37 cellular contexts compared by ENCODE assay signal in genomic region chr12:68178774-68179439, GRCh38. TPM values are rescaled to one million over a fixed set of nuclear protein-coding genes. Genes with fewer than 3 reads are reported as not detected.
A peak's percentile ranks its signal among the peaks of the same experiment; 100 is the strongest.
DNase-seq lines count a peak whose midpoint lies in the region; ATAC-seq and TF ChIP-seq lines count a peak whose summit lies in the region.
"Had no signal": no experiment of that assay in that cellular context is flagged by ENCODE, and none has a peak within 500 bp of the region (broad histone marks: within the 10 kb centered on the region; RNA-seq: fewer than 3 reads in every experiment).

No MANE protein-coding gene starts in this region.

- no peak for ATAC-seq in GM23338
- ATAC-seq in naive thymus-derived CD8-positive, alpha-beta T cell, result no peak
- ATAC-seq: activated CD8-positive, alpha-beta memory T cell treated with anti-CD3 and anti-CD28 coated beads, Interleukin-2, amount 10 ng/mL, durations not matched to agents 7 days and 5 days; left lung had no signal

- no peaks in the 10 kb centered on the region for H3K79me2 ChIP-seq in GM23338 (replicated peaks; ENCODE audit: insufficient read depth)

- H3K4me1 Mint-ChIP-seq in activated CD4-positive, alpha-beta T cell treated with anti-CD3 and anti-CD28 coated beads, Interleukin-2, amount 10 ng/mL, durations not matched to agents 24 days and 14 days, result peaks cover 66% of the 10 kb centered on the region
- H3K4me1 Mint-ChIP-seq in activated CD4-positive, alpha-beta T cell treated with anti-CD3 and anti-CD28 coated beads, Interleukin-2, amount 10 ng/mL, durations not matched to agents 7 days and 5 days, result peaks cover 71% of the 10 kb centered on the region
- H3K4me1 Mint-ChIP-seq in GM23338 (peaks cover 3% of the 10 kb centered on the region; the same call in 1 of the 3 replicates), type B pancreatic cell (ENCODE audit: unreplicated experiment) (no peaks in the 10 kb centered on the region)
- peaks cover 73% of the 10 kb centered on the region for H3K4me1 Mint-ChIP-seq in activated naive CD8-positive, alpha-beta T cell treated with anti-CD3 and anti-CD28 coated beads for 36 hours
- H3K4me1 Mint-ChIP-seq in naive thymus-derived CD8-positive, alpha-beta T cell, result peaks cover 41 to 78% (median 71%) of the 10 kb centered on the region in 4 donors

- peak overlapping the region; percentile 63 for H3K27ac Mint-ChIP-seq in activated CD4-positive, alpha-beta T cell treated with anti-CD3 and anti-CD28 coated beads, Interleukin-2, amount 10 ng/mL, durations not matched to agents 24 days and 14 days
- no peak overlapping the region for H3K27ac Mint-ChIP-seq in activated CD4-positive, alpha-beta T cell treated with anti-CD3 and anti-CD28 coated beads, Interleukin-2, amount 10 ng/mL, durations not matched to agents 7 days and 5 days
- H3K27ac Mint-ChIP-seq in GM23338, result no peak overlapping the region
- peak overlapping the region; percentile 82 for H3K27ac Mint-ChIP-seq in activated naive CD8-positive, alpha-beta T cell treated with anti-CD3 and anti-CD28 coated beads for 36 hours
- H3K27ac Mint-ChIP-seq in naive thymus-derived CD8-positive, alpha-beta T cell, result peak overlapping the region; percentile 55 to 97 (median 92)
- no peak overlapping the region for H3K27ac Mint-ChIP-seq in type B pancreatic cell
- H3K27ac Mint-ChIP-seq: activated CD8-positive, alpha-beta memory T cell treated with anti-CD3 and anti-CD28 coated beads, Interleukin-2, amount 10 ng/mL, durations not matched to agents 7 days and 5 days; activated T-helper 17 cell treated with anti-CD3 and anti-CD28 coated beads, Interleukin-2, amount 50 U/mL, for 72 hours; brain had no signal

- CTCF ChIA-PET in activated CD4-positive, alpha-beta T cell treated with anti-CD3 and anti-CD28 coated beads, Interleukin-2, amount 10 ng/mL, durations not matched to agents 7 days and 5 days (lab: Charles Lee), result interaction anchor here (1.0 to 1.9 kb wide), 2 partner anchors 10 to 13 kb away, joined by 3 to 7 read pairs; no protein-coding TSS in a partner anchor

- POLR2A ChIA-PET in activated CD4-positive, alpha-beta T cell treated with anti-CD3 and anti-CD28 coated beads, Interleukin-2, amount 10 ng/mL, durations not matched to agents 7 days and 5 days (lab: Charles Lee), result no interaction called here
- POLR2A ChIA-PET in naive thymus-derived CD8-positive, alpha-beta T cell (lab: Charles Lee), result no interaction called here

- TF ChIP-seq CTCF in GM23338 (conservative IDR thresholded peaks at IDR 0.05; ENCODE audit: low read depth in 2 of 2) (no peak), GM13977 (IDR thresholded peaks at IDR 0.05; ENCODE audit: extremely low read depth, insufficient read depth, missing control alignments) (no peak), type B pancreatic cell (conservative IDR thresholded peaks at IDR 0.05) (no peak)

- H3K27ac ChIP-seq in GM23338 (ENCODE audit: low read depth), result no peak overlapping the region
- H3K27ac ChIP-seq: adrenal gland, epithelial cell of prostate, left lung, prostate gland, sigmoid colon, thoracic aorta, uterus had no signal

- in situ Hi-C loops in GM13977 (cut with MboI; ENCODE audit: low pct_unique_long_range_greater_than_20kb, low sequenced_read_pairs, unreplicated experiment), result no loop called here

- DNase-seq in activated CD4-positive, alpha-beta T cell treated with anti-CD3 and anti-CD28 coated beads, Interleukin-2, amount 10 ng/mL, durations not matched to agents 24 days and 14 days, result no peak
- no peak for DNase-seq in activated CD4-positive, alpha-beta T cell treated with anti-CD3 and anti-CD28 coated beads, Interleukin-2, amount 10 ng/mL, durations not matched to agents 7 days and 5 days
- no peak for DNase-seq in GM23338 (ENCODE audit: low spot score)
- DNase-seq in activated naive CD8-positive, alpha-beta T cell treated with anti-CD3 and anti-CD28 coated beads for 36 hours, result no peak
- DNase-seq in naive thymus-derived CD8-positive, alpha-beta T cell, result no peak
- DNase-seq in GM13977 (ENCODE audit: low spot score), result no peak
- no peak for DNase-seq in type B pancreatic cell (ENCODE audit: extremely low spot score, unreplicated experiment)
- no peak for DNase-seq in NCI-H2029 (lab: John Stamatoyannopoulos, UW)
- DNase-seq: activated CD4-positive, alpha-beta T cell treated with anti-CD3 and anti-CD28 coated beads for 1 hour; activated CD8-positive, alpha-beta memory T cell treated with anti-CD3 and anti-CD28 coated beads, Interleukin-2, amount 10 ng/mL, durations not matched to agents 7 days and 5 days; adrenal gland; CD8-positive, alpha-beta memory T cell; DMS 273 treated with DMSO at 0.1 percent for 48 hours; left lung; NCI-H1417; NCI-H2081 treated with DMSO at 0.1 percent for 48 hours; NCI-H774; nucleus accumbens; sigmoid colon; stimulated activated CD4-positive, alpha-beta T cell treated with anti-CD3 and anti-CD28 coated beads, Interleukin-4, amount 100 ng/mL, for 4 hours; stimulated activated naive CD4-positive, alpha-beta T cell; T-helper 2 cell; uterus had no signal

- peak overlapping the region; percentile 25 for H3K4me3 Mint-ChIP-seq in activated CD4-positive, alpha-beta T cell treated with anti-CD3 and anti-CD28 coated beads, Interleukin-2, amount 10 ng/mL, durations not matched to agents 24 days and 14 days
- no peak overlapping the region for H3K4me3 Mint-ChIP-seq in activated CD4-positive, alpha-beta T cell treated with anti-CD3 and anti-CD28 coated beads, Interleukin-2, amount 10 ng/mL, durations not matched to agents 7 days and 5 days
- no peak overlapping the region for H3K4me3 Mint-ChIP-seq in GM23338
- H3K4me3 Mint-ChIP-seq in activated naive CD8-positive, alpha-beta T cell treated with anti-CD3 and anti-CD28 coated beads for 36 hours, result no peak overlapping the region
- H3K4me3 Mint-ChIP-seq in naive thymus-derived CD8-positive, alpha-beta T cell, result peak overlapping the region in 4 of 10 donors; percentile 4 to 34 (median 20)
- H3K4me3 Mint-ChIP-seq in type B pancreatic cell, result no peak overlapping the region
- H3K4me3 Mint-ChIP-seq: activated CD8-positive, alpha-beta memory T cell treated with anti-CD3 and anti-CD28 coated beads, Interleukin-2, amount 10 ng/mL, durations not matched to agents 7 days and 5 days; activated T-helper 17 cell treated with anti-CD3 and anti-CD28 coated beads, Interleukin-2, amount 50 U/mL, for 72 hours; brain had no signal

- no peaks in the 10 kb centered on the region for H4K20me1 ChIP-seq in GM23338 (replicated peaks; ENCODE audit: insufficient read depth)

- peak overlapping the region; percentile 66; the same call in 1 of the 2 replicates for H2AFZ ChIP-seq in GM23338

- H3K36me3 Mint-ChIP-seq in activated CD4-positive, alpha-beta T cell treated with anti-CD3 and anti-CD28 coated beads, Interleukin-2, amount 10 ng/mL, durations not matched to agents 24 days and 14 days (ENCODE audit: low read depth), result peaks cover 2% of the 10 kb centered on the region
- peaks cover 8% of the 10 kb centered on the region for H3K36me3 Mint-ChIP-seq in activated CD4-positive, alpha-beta T cell treated with anti-CD3 and anti-CD28 coated beads, Interleukin-2, amount 10 ng/mL, durations not matched to agents 7 days and 5 days (ENCODE audit: low read depth)
- H3K36me3 Mint-ChIP-seq in GM23338 (ENCODE audit: low read depth), result no peaks in the 10 kb centered on the region
- peaks cover 12% of the 10 kb centered on the region for H3K36me3 Mint-ChIP-seq in activated naive CD8-positive, alpha-beta T cell treated with anti-CD3 and anti-CD28 coated beads for 36 hours
- no peaks in the 10 kb centered on the region for H3K36me3 Mint-ChIP-seq in naive thymus-derived CD8-positive, alpha-beta T cell
- H3K36me3 Mint-ChIP-seq in type B pancreatic cell, result no peaks in the 10 kb centered on the region
- H3K36me3 Mint-ChIP-seq: brain; CD8-positive, alpha-beta memory T cell had no signal

- intact Hi-C loops in activated CD4-positive, alpha-beta T cell treated with anti-CD3 and anti-CD28 coated beads, Interleukin-2, amount 10 ng/mL, durations not matched to agents 24 days and 14 days (cut with micrococcal nuclease), result loop anchor here (5.0 kb wide), 1 partner anchor 137 kb away; no protein-coding TSS in a partner anchor

- H3K4me3 ChIP-seq in GM23338, result no peak overlapping the region
- H3K4me3 ChIP-seq: adrenal gland, HAP-1, left lung, prostate gland, sigmoid colon, thoracic aorta, uterus had no signal

- no peaks in the 10 kb centered on the region for H3K4me1 ChIP-seq in GM23338 (ENCODE audit: insufficient read depth)
- H3K4me1 ChIP-seq: adrenal gland, HAP-1, left lung, prostate gland, uterus had no signal

- H3K4me2 ChIP-seq in GM23338, result no peak overlapping the region

- no peaks in the 10 kb centered on the region for H3K27me3 Mint-ChIP-seq in activated CD4-positive, alpha-beta T cell treated with anti-CD3 and anti-CD28 coated beads, Interleukin-2, amount 10 ng/mL, durations not matched to agents 24 days and 14 days
- H3K27me3 Mint-ChIP-seq in activated CD4-positive, alpha-beta T cell treated with anti-CD3 and anti-CD28 coated beads, Interleukin-2, amount 10 ng/mL, durations not matched to agents 7 days and 5 days, result no peaks in the 10 kb centered on the region
- H3K27me3 Mint-ChIP-seq in GM23338 (ENCODE audit: insufficient read depth, low read depth, poor library complexity) (no peaks in the 10 kb centered on the region), type B pancreatic cell (no peaks in the 10 kb centered on the region)
- H3K27me3 Mint-ChIP-seq in activated naive CD8-positive, alpha-beta T cell treated with anti-CD3 and anti-CD28 coated beads for 36 hours, result no peaks in the 10 kb centered on the region
- no peaks in the 10 kb centered on the region for H3K27me3 Mint-ChIP-seq in naive thymus-derived CD8-positive, alpha-beta T cell
- H3K27me3 Mint-ChIP-seq: activated CD8-positive, alpha-beta memory T cell treated with anti-CD3 and anti-CD28 coated beads, Interleukin-2, amount 10 ng/mL, durations not matched to agents 7 days and 5 days; activated T-helper 17 cell treated with anti-CD3 and anti-CD28 coated beads, Interleukin-2, amount 50 U/mL, for 72 hours; CD8-positive, alpha-beta memory T cell had no signal

- H3K9me2 ChIP-seq in GM23338 (ENCODE audit: insufficient read depth), result no peaks in the 10 kb centered on the region; the same call in 1 of the 2 replicates

- H3K27me3 ChIP-seq in GM23338 (ENCODE audit: insufficient read depth), result no peaks in the 10 kb centered on the region
- H3K27me3 ChIP-seq: adrenal gland, left lung, sigmoid colon, uterus had no signal

- H3K36me3 ChIP-seq in GM23338 (ENCODE audit: insufficient read depth), result no peaks in the 10 kb centered on the region
- H3K36me3 ChIP-seq: adrenal gland, HAP-1, left lung, prostate gland, sigmoid colon, thoracic aorta, uterus had no signal

- H3K9me3 Mint-ChIP-seq in activated CD4-positive, alpha-beta T cell treated with anti-CD3 and anti-CD28 coated beads, Interleukin-2, amount 10 ng/mL, durations not matched to agents 24 days and 14 days, result peaks cover 11% of the 10 kb centered on the region
- peaks cover 3% of the 10 kb centered on the region for H3K9me3 Mint-ChIP-seq in activated CD4-positive, alpha-beta T cell treated with anti-CD3 and anti-CD28 coated beads, Interleukin-2, amount 10 ng/mL, durations not matched to agents 7 days and 5 days
- H3K9me3 Mint-ChIP-seq in GM23338, result no peaks in the 10 kb centered on the region
- peaks cover 14% of the 10 kb centered on the region for H3K9me3 Mint-ChIP-seq in activated naive CD8-positive, alpha-beta T cell treated with anti-CD3 and anti-CD28 coated beads for 36 hours
- peaks cover 0 to 11% (median 0%) of the 10 kb centered on the region in 9 donors for H3K9me3 Mint-ChIP-seq in naive thymus-derived CD8-positive, alpha-beta T cell
- peaks cover 3% of the 10 kb centered on the region for H3K9me3 Mint-ChIP-seq in type B pancreatic cell
- H3K9me3 Mint-ChIP-seq: activated T-helper 17 cell treated with anti-CD3 and anti-CD28 coated beads, Interleukin-2, amount 50 U/mL, for 72 hours; CD8-positive, alpha-beta memory T cell had no signal

- H3F3A ChIP-seq in GM23338 (replicated peaks; ENCODE audit: low read depth), result no peaks in the 10 kb centered on the region

RNA-seq across cellular contexts. Expression of gene IFNG, which starts 19.4 kb away (rescaled TPM):
- total RNA-seq in activated CD4-positive, alpha-beta T cell treated with anti-CD3 and anti-CD28 coated beads, Interleukin-2, amount 10 ng/mL, durations not matched to agents 24 days and 14 days, result 279 and 285 TPM in 2 replicates
- 1 to 10 TPM; 2.8 to 3.4 TPM for total RNA-seq in activated CD4-positive, alpha-beta T cell treated with anti-CD3 and anti-CD28 coated beads, Interleukin-2, amount 10 ng/mL, durations not matched to agents 7 days and 5 days
- total RNA-seq in GM23338 (2014; rRNA removed; shearing (Covaris generic)), result not detected in 2 replicates
- polyA plus RNA-seq in GM23338 (2016; fragmentation: Nextera tagmentation; extraction: Ambion mirVana), result not detected in 2 replicates
- total RNA-seq in activated naive CD8-positive, alpha-beta T cell treated with anti-CD3 and anti-CD28 coated beads for 36 hours, result 10 to 100 TPM; 39.0 to 39.7 TPM
- not detected for total RNA-seq in naive thymus-derived CD8-positive, alpha-beta T cell
- polyA plus RNA-seq in naive thymus-derived CD8-positive, alpha-beta T cell, result 1 to 10 TPM in 1 of 3 donors, under 1 TPM in 1, not detected in 1; 0.27 to 8.6 TPM
- total RNA-seq in type B pancreatic cell (ENCODE audit: low replicate concordance), result not detected in 2 replicates
- total RNA-seq: G401, glomerular endothelial cell, HT-29, MCF 10A, mesenteric fat pad, myocyte, prostate gland, RPMI7951, sigmoid colon, SK-MEL-5, thoracic aorta, uterus had no signal

RNA-seq across cellular contexts. Expression of gene IL26, which starts 46.7 kb away (rescaled TPM):
- 6.9 and 7.7 TPM in 2 replicates for total RNA-seq in activated CD4-positive, alpha-beta T cell treated with anti-CD3 and anti-CD28 coated beads, Interleukin-2, amount 10 ng/mL, durations not matched to agents 24 days and 14 days
- under 1 TPM; 0.50 to 1.00 TPM for total RNA-seq in activated CD4-positive, alpha-beta T cell treated with anti-CD3 and anti-CD28 coated beads, Interleukin-2, amount 10 ng/mL, durations not matched to agents 7 days and 5 days
- not detected in 2 replicates for total RNA-seq in GM23338 (2014; rRNA removed; shearing (Covaris generic))
- polyA plus RNA-seq in GM23338 (2016; fragmentation: Nextera tagmentation; extraction: Ambion mirVana), result not detected in 2 replicates
- under 1 TPM in 1 of 2 experiments, not detected in 1; 0.21 TPM for total RNA-seq in activated naive CD8-positive, alpha-beta T cell treated with anti-CD3 and anti-CD28 coated beads for 36 hours
- not detected for total RNA-seq in naive thymus-derived CD8-positive, alpha-beta T cell
- polyA plus RNA-seq in naive thymus-derived CD8-positive, alpha-beta T cell, result under 1 TPM in 1 of 3 donors, not detected in 2; 0.54 TPM
- total RNA-seq in type B pancreatic cell (ENCODE audit: low replicate concordance), result not detected in 2 replicates
- total RNA-seq: adrenal gland, G401, glomerular endothelial cell, HT-29, left lung, MCF 10A, mesenteric fat pad, myocyte, prostate gland, RPMI7951, SK-MEL-5, thoracic aorta, uterus had no signal
- polyA plus RNA-seq: adrenal gland had no signal

Comparison
In these comparisons a context has a peak if more than half of its experiments do, and no peak if none do; other contexts are left out.
1. H3K27ac Mint-ChIP-seq: peak in activated CD4-positive, alpha-beta T cell treated with anti-CD3 and anti-CD28 coated beads, Interleukin-2, amount 10 ng/mL, durations not matched to agents 24 days and 14 days (single experiment), activated naive CD8-positive, alpha-beta T cell treated with anti-CD3 and anti-CD28 coated beads for 36 hours (single experiment) and naive thymus-derived CD8-positive, alpha-beta T cell (10 of 10); none in activated CD4-positive, alpha-beta T cell treated with anti-CD3 and anti-CD28 coated beads, Interleukin-2, amount 10 ng/mL, durations not matched to agents 7 days and 5 days (single experiment), GM23338 (single experiment) and type B pancreatic cell (single experiment).
2. RNA of gene IFNG, which starts 19.4 kb away (total RNA-seq): 279 to 285 TPM in activated CD4-positive, alpha-beta T cell treated with anti-CD3 and anti-CD28 coated beads, Interleukin-2, amount 10 ng/mL, durations not matched to agents 24 days and 14 days and 39.0 to 39.7 TPM in activated naive CD8-positive, alpha-beta T cell treated with anti-CD3 and anti-CD28 coated beads for 36 hours; 2.8 to 3.4 TPM in activated CD4-positive, alpha-beta T cell treated with anti-CD3 and anti-CD28 coated beads, Interleukin-2, amount 10 ng/mL, durations not matched to agents 7 days and 5 days, not detected in GM23338, not detected in naive thymus-derived CD8-positive, alpha-beta T cell and not detected in type B pancreatic cell; every median in the first group is over 4 times any median in the second.